ENCODE assay signal across 14 cellular contexts in genomic region chr6:159093608-159094443, GRCh38. TPM values are rescaled to one million over a fixed set of nuclear protein-coding genes. Genes with fewer than 3 reads are reported as not detected.
DNase-seq lines count a peak whose midpoint lies in the region; ATAC-seq, FAIRE-seq and TF ChIP-seq lines count a peak whose summit lies in the region.
"Had no signal": no experiment of that assay in that cellular context is flagged by ENCODE, and none has a peak within 500 bp of the region (broad histone marks: within the 10 kb centered on the region; RNA-seq: fewer than 3 reads in every experiment).

No MANE protein-coding gene starts in this region.

- H3K4me3 Mint-ChIP-seq in activated CD4-positive, alpha-beta T cell treated with anti-CD3 and anti-CD28 coated beads, Interleukin-2, amount 10 ng/mL, durations not matched to agents 7 days and 5 days, result no peak overlapping the region
- peak overlapping the region; percentile 34 for H3K4me3 Mint-ChIP-seq in glutamatergic neuron (ENCODE audit: unreplicated experiment)

- H3K9me3 ChIP-seq in BLaER1 treated with 17β-estradiol and CSF1 and Interleukin-3, amounts not matched to agents 10 nM and 100 nM (replicated peaks in 1 of 11), result no peaks in the 10 kb centered on the region
- no peaks in the 10 kb centered on the region for H3K9me3 ChIP-seq in osteoblast (ENCODE audit: low read depth, low read length)
- H3K9me3 ChIP-seq in stomach, result no peaks in the 10 kb centered on the region
- H3K9me3 ChIP-seq: ascending aorta, SK-N-SH had no signal

- no peak for DNase-seq in GM12891 (ENCODE audit: insufficient read length, low spot score)
- DNase-seq in activated CD4-positive, alpha-beta T cell treated with anti-CD3 and anti-CD28 coated beads, Interleukin-2, amount 10 ng/mL, durations not matched to agents 7 days and 5 days, result peak; percentile 37
- DNase-seq in glutamatergic neuron, result no peak
- DNase-seq in osteoblast (ENCODE audit: insufficient read length, low spot score, missing footprints), result no peak
- no peak for DNase-seq in stomach
- no peak for DNase-seq in activated CD4-positive, CD25-positive, alpha-beta regulatory T cell treated with anti-CD3 and anti-CD28 coated beads, Interleukin-2, amount 50 U/mL, for 72 hours
- DNase-seq: foreskin melanocyte, midbrain, retina, SK-N-SH, substantia nigra had no signal

- H3K27ac ChIP-seq in BLaER1 treated with 17β-estradiol and CSF1 and Interleukin-3, amounts not matched to agents 10 nM and 100 nM, result peak overlapping the region; percentile 28 to 84 (median 76); a peak in 21 of 22 replicates
- H3K27ac ChIP-seq in osteoblast (ENCODE audit: low read depth, low read length) (no peak overlapping the region), stomach (no peak overlapping the region)
- H3K27ac ChIP-seq: ascending aorta had no signal

- peak overlapping the region; percentile 76 to 98 (median 82) for H3K4me2 ChIP-seq in BLaER1 treated with 17β-estradiol and CSF1 and Interleukin-3, amounts not matched to agents 10 nM and 100 nM
- no peak overlapping the region for H3K4me2 ChIP-seq in osteoblast (ENCODE audit: insufficient read depth, low read length)
- H3K4me2 ChIP-seq: SK-N-SH had no signal

- WGBS in stomach, 5 donors, result 85 to 93% (median 89%) methylated on average over 27 to 32 of the region's 32 CpGs

- FAIRE-seq in GM12891 (lab: Jason Lieb, UNC), result peak; percentile 9

- no peaks in the 10 kb centered on the region for H3K27me3 ChIP-seq in BLaER1 treated with 17β-estradiol and CSF1 and Interleukin-3, amounts not matched to agents 10 nM and 100 nM
- H3K27me3 ChIP-seq in osteoblast (ENCODE audit: insufficient read depth, low read length), result peaks cover 6% of the 10 kb centered on the region
- H3K27me3 ChIP-seq in stomach, result no peaks in the 10 kb centered on the region
- H3K27me3 ChIP-seq: ascending aorta had no signal

- H3K9me3 Mint-ChIP-seq in activated CD4-positive, alpha-beta T cell treated with anti-CD3 and anti-CD28 coated beads, Interleukin-2, amount 10 ng/mL, durations not matched to agents 7 days and 5 days, result peaks cover 3% of the 10 kb centered on the region
- peaks cover 4% of the 10 kb centered on the region for H3K9me3 Mint-ChIP-seq in glutamatergic neuron (ENCODE audit: unreplicated experiment)

- no peaks in the 10 kb centered on the region for H4K20me1 ChIP-seq in BLaER1 treated with 17β-estradiol and CSF1 and Interleukin-3, amounts not matched to agents 10 nM and 100 nM
- H4K20me1 ChIP-seq in osteoblast (ENCODE audit: insufficient read depth, low read length), result no peaks in the 10 kb centered on the region

- H3K9ac ChIP-seq in BLaER1 treated with 17β-estradiol and CSF1 and Interleukin-3, amounts not matched to agents 10 nM and 100 nM, result peak overlapping the region; percentile 4 to 74 (median 67); a peak in 19 of 22 replicates
- H3K9ac ChIP-seq: SK-N-SH had no signal

- H3K27ac Mint-ChIP-seq in activated CD4-positive, alpha-beta T cell treated with anti-CD3 and anti-CD28 coated beads, Interleukin-2, amount 10 ng/mL, durations not matched to agents 7 days and 5 days, result peak overlapping the region; percentile 89
- peak overlapping the region; percentile 84 for H3K27ac Mint-ChIP-seq in glutamatergic neuron (ENCODE audit: unreplicated experiment)

- CTCF ChIA-PET in activated CD4-positive, alpha-beta T cell treated with anti-CD3 and anti-CD28 coated beads, Interleukin-2, amount 10 ng/mL, durations not matched to agents 7 days and 5 days (lab: Charles Lee), result interaction anchor here (0.6 to 3.1 kb wide), 11 partner anchors 10 to 765 kb away, joined by 3 to 24 read pairs (median 4); partner anchors contain the start of gene TAGAP

- no peak overlapping the region for H2AFZ ChIP-seq in osteoblast (ENCODE audit: low read length)

- intact Hi-C loops in stomach (cut with DNase I; ENCODE audit: low total_unique reads), result no loop called here

- no peak for TF ChIP-seq EP300 in stomach (IDR thresholded peaks at IDR 0.05)

- peak overlapping the region in 4 of 10 experiments; percentile 2 to 32 (median 16); a peak in 1 of 20 replicates for H3K4me3 ChIP-seq in BLaER1 treated with 17β-estradiol and CSF1 and Interleukin-3, amounts not matched to agents 10 nM and 100 nM
- H3K4me3 ChIP-seq in osteoblast (ENCODE audit: insufficient read depth, low read length) (no peak overlapping the region), stomach (no peak overlapping the region)
- H3K4me3 ChIP-seq: ascending aorta had no signal

- peaks cover 52 to 81% (median 64%) of the 10 kb centered on the region in 10 experiments for H3K4me1 ChIP-seq in BLaER1 treated with 17β-estradiol and CSF1 and Interleukin-3, amounts not matched to agents 10 nM and 100 nM
- H3K4me1 ChIP-seq in osteoblast (ENCODE audit: insufficient read depth, low read length), result no peaks in the 10 kb centered on the region
- no peaks in the 10 kb centered on the region for H3K4me1 ChIP-seq in stomach
- H3K4me1 ChIP-seq: ascending aorta had no signal

- peaks cover 45% of the 10 kb centered on the region for H3K4me1 Mint-ChIP-seq in activated CD4-positive, alpha-beta T cell treated with anti-CD3 and anti-CD28 coated beads, Interleukin-2, amount 10 ng/mL, durations not matched to agents 7 days and 5 days
- peaks cover 37% of the 10 kb centered on the region for H3K4me1 Mint-ChIP-seq in glutamatergic neuron (ENCODE audit: low read depth, unreplicated experiment)

- ATAC-seq in GM19023 (IDR thresholded peaks at IDR 0.05; ENCODE audit: unreplicated experiment), result no peak

- H3K36me3 Mint-ChIP-seq in activated CD4-positive, alpha-beta T cell treated with anti-CD3 and anti-CD28 coated beads, Interleukin-2, amount 10 ng/mL, durations not matched to agents 7 days and 5 days (ENCODE audit: low read depth), result peaks cover 5% of the 10 kb centered on the region
- no peaks in the 10 kb centered on the region for H3K36me3 Mint-ChIP-seq in glutamatergic neuron (ENCODE audit: unreplicated experiment)

- no peaks in the 10 kb centered on the region for H3K36me3 ChIP-seq in BLaER1 treated with 17β-estradiol and CSF1 and Interleukin-3, amounts not matched to agents 10 nM and 100 nM
- H3K36me3 ChIP-seq in osteoblast (ENCODE audit: insufficient read depth, low read length) (no peaks in the 10 kb centered on the region), stomach (no peaks in the 10 kb centered on the region)
- H3K36me3 ChIP-seq: ascending aorta had no signal

- H3K79me2 ChIP-seq in osteoblast (ENCODE audit: insufficient read depth, low read length), result no peaks in the 10 kb centered on the region

- no peaks in the 10 kb centered on the region for H3K27me3 Mint-ChIP-seq in activated CD4-positive, alpha-beta T cell treated with anti-CD3 and anti-CD28 coated beads, Interleukin-2, amount 10 ng/mL, durations not matched to agents 7 days and 5 days
- peaks cover 4% of the 10 kb centered on the region for H3K27me3 Mint-ChIP-seq in glutamatergic neuron (ENCODE audit: unreplicated experiment)

- TF ChIP-seq CTCF in glutamatergic neuron (IDR thresholded peaks at IDR 0.05; ENCODE audit: partially characterized antibody, unreplicated experiment), result no peak
- no peak for TF ChIP-seq CTCF in osteoblast (IDR thresholded peaks at IDR 0.05; ENCODE audit: extremely low read depth, low read depth, low read length)
- no peak for TF ChIP-seq CTCF in stomach (IDR thresholded peaks at IDR 0.05)

- no peak for TF ChIP-seq POLR2A in GM12891 (IDR thresholded peaks at IDR 0.05; ENCODE audit: low read depth, low read length)
- TF ChIP-seq POLR2A in stomach (IDR thresholded peaks at IDR 0.05), result no peak

- POLR2A ChIA-PET in activated CD4-positive, alpha-beta T cell treated with anti-CD3 and anti-CD28 coated beads, Interleukin-2, amount 10 ng/mL, durations not matched to agents 7 days and 5 days (lab: Charles Lee), result interaction anchor here (1.3 kb wide), 1 partner anchor 31 kb away, joined by 3 read pairs; no protein-coding TSS in a partner anchor

TF ChIP-seq in GM12891, 5 proteins besides CTCF, POLR2A, EP300 and RAD21:
- TF ChIP-seq PAX5 (IDR thresholded peaks at IDR 0.05; ENCODE audit: insufficient read depth, low read length, severe bottlenecking), result no peak
- no peak for TF ChIP-seq TAF1 (IDR thresholded peaks at IDR 0.05; ENCODE audit: low read depth, low read length)
- TF ChIP-seq POU2F2 (IDR thresholded peaks at IDR 0.05; ENCODE audit: low read depth, low read length), result no peak

RNA-seq across cellular contexts. Expression of gene TAGAP, which starts 49.0 kb away (rescaled TPM):
- polyA plus RNA-seq in GM12891 (2012; ENCODE audit: low read depth, missing spikeins), result 2.6 TPM
- total RNA-seq in activated CD4-positive, alpha-beta T cell treated with anti-CD3 and anti-CD28 coated beads, Interleukin-2, amount 10 ng/mL, durations not matched to agents 7 days and 5 days, result 10 to 100 TPM; 60.3 to 67.9 TPM
- not detected for total RNA-seq in glutamatergic neuron (ENCODE audit: unreplicated experiment)
- not detected in 2 replicates for total RNA-seq in osteoblast
- total RNA-seq in stomach, result 1 to 10 TPM in 4 of 5 donors, not detected in 1; 1.4 to 4.1 (median 3.0) TPM
- polyA plus RNA-seq in stomach, result 1 to 10 TPM in 2 of 3 donors, under 1 TPM in 1; 0.93 to 2.0 (median 1.4) TPM
- polyA plus RNA-seq: SK-N-SH had no signal

Comparison
In these comparisons a context has a peak if more than half of its experiments do, and no peak if none do; other contexts are left out.
1. H3K27ac ChIP-seq: peak in BLaER1 treated with 17β-estradiol and CSF1 and Interleukin-3, amounts not matched to agents 10 nM and 100 nM (11 of 11); none in osteoblast (single experiment) and stomach (0 of 5).
2. RNA of gene TAGAP, which starts 49.0 kb away (total RNA-seq): 60.3 to 67.9 TPM in activated CD4-positive, alpha-beta T cell treated with anti-CD3 and anti-CD28 coated beads, Interleukin-2, amount 10 ng/mL, durations not matched to agents 7 days and 5 days; 1.4 to 4.1 TPM in stomach, not detected in glutamatergic neuron (single experiment) and not detected in osteoblast; every median in the first group is over 10 times any median in the second.